In the genomic region with DNA sequence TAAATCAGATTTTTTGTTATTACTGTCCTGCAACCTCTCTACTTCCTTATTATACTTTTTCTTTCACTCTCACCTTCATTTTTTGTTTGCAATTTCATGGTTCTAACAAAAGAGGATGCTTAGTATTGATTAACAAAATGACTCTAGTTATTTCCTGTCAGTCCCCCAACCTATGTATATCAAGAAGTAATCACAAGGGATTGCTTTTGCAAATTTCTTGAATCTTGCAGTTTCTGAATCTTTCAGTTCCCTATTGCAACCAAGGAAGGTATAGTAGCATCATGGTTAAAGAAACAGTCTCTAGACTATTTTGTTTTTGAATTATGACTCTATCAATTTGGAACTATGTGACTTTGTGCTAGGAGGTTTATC, we compare ENCODE assay signal across 14 cellular contexts.
DNase-seq lines count a peak whose midpoint lies in the region; ATAC-seq and TF ChIP-seq lines count a peak whose summit lies in the region.
"Had no signal": no experiment of that assay in that cellular context is flagged by ENCODE, and none has a peak within 500 bp of the region (broad histone marks: within the 10 kb centered on the region; RNA-seq: fewer than 3 reads in every experiment).

No MANE protein-coding gene starts in this region.

- POLR2A ChIA-PET in CD4-positive, alpha-beta T cell (lab: Charles Lee) = no interaction called here
- POLR2A ChIA-PET in A673 (lab: Charles Lee; ENCODE audit: low non-redundant PET) = no interaction called here

- no peaks in the 10 kb centered on the region for H3K27me3 Mint-ChIP-seq in CD4-positive, alpha-beta T cell
- H3K27me3 Mint-ChIP-seq: activated CD8-positive, alpha-beta memory T cell treated with anti-CD3 and anti-CD28 coated beads, Interleukin-2, amount 10 ng/mL, durations not matched to agents 7 days and 5 days had no signal

- H3K4me3 Mint-ChIP-seq in CD4-positive, alpha-beta T cell = no peak overlapping the region
- H3K4me3 Mint-ChIP-seq: activated CD8-positive, alpha-beta memory T cell treated with anti-CD3 and anti-CD28 coated beads, Interleukin-2, amount 10 ng/mL, durations not matched to agents 7 days and 5 days; endodermal cell had no signal

- H3K4me1 Mint-ChIP-seq in CD4-positive, alpha-beta T cell (ENCODE audit: low read depth) = no peaks in the 10 kb centered on the region
- H3K4me1 Mint-ChIP-seq: activated CD8-positive, alpha-beta memory T cell treated with anti-CD3 and anti-CD28 coated beads, Interleukin-2, amount 10 ng/mL, durations not matched to agents 7 days and 5 days had no signal

- no peak overlapping the region for H3K27ac ChIP-seq in CD4-positive, alpha-beta T cell (ENCODE audit: low read depth, low read length)
- H3K27ac ChIP-seq in A673 (ENCODE audit: low read depth, low read length, poor library complexity, severe bottlenecking) = no peak overlapping the region
- H3K27ac ChIP-seq: foreskin keratinocyte, WERI-Rb-1 had no signal

- no peaks in the 10 kb centered on the region for H3K36me3 Mint-ChIP-seq in CD4-positive, alpha-beta T cell (ENCODE audit: low read depth)
- H3K36me3 Mint-ChIP-seq: activated CD8-positive, alpha-beta memory T cell treated with anti-CD3 and anti-CD28 coated beads, Interleukin-2, amount 10 ng/mL, durations not matched to agents 7 days and 5 days had no signal

- no TSS peak for BruUV-seq in A673 (replicated peaks; lab: Mats Ljungman, UMichigan)

- in situ Hi-C loops in G401 (cut with HindIII; ENCODE audit: low sequenced_read_pairs) = no loop called here

- H3K4me3 ChIP-seq in A673 (ENCODE audit: low read depth, low read length, poor library complexity, severe bottlenecking) = no peak overlapping the region

- no peak for TF ChIP-seq CTCF in CD4-positive, alpha-beta T cell (IDR thresholded peaks at IDR 0.05)
- no peak for TF ChIP-seq CTCF in A673 (conservative IDR thresholded peaks at IDR 0.05; ENCODE audit: low read depth, low read length)

- peaks cover 3% of the 10 kb centered on the region for H3K4me1 ChIP-seq in A673 (ENCODE audit: insufficient read depth, low read length, poor library complexity, severe bottlenecking)
- H3K4me1 ChIP-seq: foreskin keratinocyte had no signal

- DNase-seq in left colon (no peak), G401 (ENCODE audit: low spot score) (no peak), A673 (ENCODE audit: low spot score) (no peak)
- DNase-seq in CD4-positive, alpha-beta T cell = no peak
- DNase-seq: activated CD8-positive, alpha-beta memory T cell treated with anti-CD3 and anti-CD28 coated beads, Interleukin-2, amount 10 ng/mL, durations not matched to agents 7 days and 5 days; activated naive CD4-positive, alpha-beta T cell treated with anti-CD3 and anti-CD28 coated beads, Interleukin-2, amount 50 U/mL, for 16 hours; endodermal cell; foreskin keratinocyte; mesenchymal stem cell; PC-3 had no signal

- H3K9me3 ChIP-seq in CD4-positive, alpha-beta T cell (ENCODE audit: control insufficient read depth, low read length) = no peaks in the 10 kb centered on the region
- no peaks in the 10 kb centered on the region for H3K9me3 ChIP-seq in A673 (ENCODE audit: low read depth, low read length, poor library complexity, severe bottlenecking)

- H3K9me3 Mint-ChIP-seq in CD4-positive, alpha-beta T cell = no peaks in the 10 kb centered on the region
- H3K9me3 Mint-ChIP-seq: endodermal cell had no signal

- no peaks in the 10 kb centered on the region for H3K36me3 ChIP-seq in A673 (ENCODE audit: insufficient read depth, low read length, poor library complexity, severe bottlenecking)
- H3K36me3 ChIP-seq: WERI-Rb-1 had no signal

- ATAC-seq in GM19025 (IDR thresholded peaks at IDR 0.05; ENCODE audit: low read depth, unreplicated experiment) (peak; percentile 73), GM21825 (IDR thresholded peaks at IDR 0.05; ENCODE audit: unreplicated experiment) (peak; percentile 83), HG03139 (IDR thresholded peaks at IDR 0.05; ENCODE audit: unreplicated experiment) (peak; percentile 85), left colon (peak; percentile 22)
- no peak for ATAC-seq in CD4-positive, alpha-beta T cell (ENCODE audit: poor library complexity)
- ATAC-seq: activated CD8-positive, alpha-beta memory T cell treated with anti-CD3 and anti-CD28 coated beads, Interleukin-2, amount 10 ng/mL, durations not matched to agents 7 days and 5 days; foreskin keratinocyte; PC-3 had no signal

- H3K27ac Mint-ChIP-seq in CD4-positive, alpha-beta T cell = no peak overlapping the region
- H3K27ac Mint-ChIP-seq: activated CD8-positive, alpha-beta memory T cell treated with anti-CD3 and anti-CD28 coated beads, Interleukin-2, amount 10 ng/mL, durations not matched to agents 7 days and 5 days; endodermal cell had no signal

- H3K27me3 ChIP-seq in CD4-positive, alpha-beta T cell (ENCODE audit: control insufficient read depth, insufficient read depth, low read length) = no peaks in the 10 kb centered on the region
- H3K27me3 ChIP-seq in A673 (replicated peaks; ENCODE audit: insufficient read depth, low read depth, low read length, poor library complexity) = no peaks in the 10 kb centered on the region

- CTCF ChIA-PET in CD4-positive, alpha-beta T cell (lab: Charles Lee) = no interaction called here
- CTCF ChIA-PET in A673 (lab: Charles Lee) = no interaction called here

- intact Hi-C loops in left colon (cut with DNase I, micrococcal nuclease) (no loop called here), A673 (cut with micrococcal nuclease; ENCODE audit: unreplicated experiment) (no loop called here)
- intact Hi-C loops in CD4-positive, alpha-beta T cell (cut with DNase I, micrococcal nuclease) = no loop called here
